In genomic region chr5:83007755-83008154, GRCh38 we compare ENCODE assay signal across 7 cellular contexts.
"Had no signal": no experiment of that assay in that cellular context is flagged by ENCODE, and none has a peak within 500 bp of the region (broad histone marks: within the 10 kb centered on the region; RNA-seq: fewer than 3 reads in every experiment).

No MANE protein-coding gene starts in this region.

- FAIRE-seq: HTR-8/SVneo, K562 had no signal

- H2AFZ ChIP-seq: GM23248 had no signal

- H3K9ac ChIP-seq: GM23248 had no signal

- H3K4me3 ChIP-seq: GM23248, K562 had no signal

- H3K27ac ChIP-seq: GM23248 had no signal

- DNase-seq: GM23248, H9, HCEC 1CT, IMR-90, KG1 had no signal

- H3K4me3 Mint-ChIP-seq: H9 had no signal

- ATAC-seq: K562 had no signal
